In the genomic region with DNA sequence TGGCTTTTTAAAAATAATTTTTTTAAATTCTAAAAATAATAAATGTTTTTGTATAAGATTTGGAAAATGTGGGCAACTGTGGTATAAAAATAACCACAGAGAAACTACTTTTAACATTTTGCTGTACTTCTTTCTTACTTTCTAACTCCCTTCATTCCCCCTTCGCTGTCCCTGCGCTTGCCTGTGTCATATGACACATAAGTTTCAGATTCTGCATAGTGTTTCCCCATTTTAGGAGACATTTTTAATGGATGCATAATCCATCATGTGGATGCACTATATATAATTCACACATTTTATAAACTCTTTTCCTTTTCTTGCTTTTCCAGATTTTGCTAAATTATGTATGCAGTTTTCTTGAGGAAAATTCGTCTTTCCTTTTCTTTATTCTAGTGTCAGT, we compare ENCODE assay signal across 11 cellular contexts. TPM values are rescaled to one million over a fixed set of nuclear protein-coding genes. Genes with fewer than 3 reads are reported as not detected.
DNase-seq lines count a peak whose midpoint lies in the region; ATAC-seq and TF ChIP-seq lines count a peak whose summit lies in the region.
"Had no signal": no experiment of that assay in that cellular context is flagged by ENCODE, and none has a peak within 500 bp of the region (broad histone marks: within the 10 kb centered on the region; RNA-seq: fewer than 3 reads in every experiment).

No MANE protein-coding gene starts in this region.

- TF ChIP-seq CTCF in gastroesophageal sphincter (IDR thresholded peaks at IDR 0.05): no peak

- TF ChIP-seq POLR2A in gastroesophageal sphincter (IDR thresholded peaks at IDR 0.05): no peak

- H3K9me3 ChIP-seq in effector memory CD4-positive, alpha-beta T cell (ENCODE audit: control insufficient read depth, low read length): no peaks in the 10 kb centered on the region
- no peaks in the 10 kb centered on the region for H3K9me3 ChIP-seq in gastroesophageal sphincter
- H3K9me3 ChIP-seq: psoas muscle had no signal

- ATAC-seq in GM21360 (IDR thresholded peaks at IDR 0.05; ENCODE audit: unreplicated experiment) (peak; percentile 34), HG03097 (IDR thresholded peaks at IDR 0.05; ENCODE audit: low FRiP score, unreplicated experiment) (peak; percentile 24), gastroesophageal sphincter (no peak)
- ATAC-seq: psoas muscle had no signal

- no peak for TF ChIP-seq EP300 in gastroesophageal sphincter (IDR thresholded peaks at IDR 0.05)

- no peak overlapping the region for H3K27ac ChIP-seq in effector memory CD4-positive, alpha-beta T cell (ENCODE audit: insufficient read depth, low read length, poor library complexity, severe bottlenecking)
- no peak overlapping the region for H3K27ac ChIP-seq in gastroesophageal sphincter
- H3K27ac ChIP-seq: psoas muscle had no signal

- no peaks in the 10 kb centered on the region for H3K27me3 ChIP-seq in effector memory CD4-positive, alpha-beta T cell (replicated peaks; ENCODE audit: control insufficient read depth, insufficient read depth, low read length, poor library complexity, severe bottlenecking)
- H3K27me3 ChIP-seq in gastroesophageal sphincter: no peaks in the 10 kb centered on the region

- no peaks in the 10 kb centered on the region for H3K36me3 ChIP-seq in effector memory CD4-positive, alpha-beta T cell (ENCODE audit: control insufficient read depth, insufficient read depth, low read length)
- H3K36me3 ChIP-seq in gastroesophageal sphincter: peaks cover 0 to 9% of the 10 kb centered on the region in 2 donors

- 84 to 95% methylated on average over 3 of the region's 3 CpGs for WGBS in gastroesophageal sphincter (ENCODE audit: low coverage in 1 of 2), 2 donors

- H3K4me1 ChIP-seq in effector memory CD4-positive, alpha-beta T cell (ENCODE audit: control insufficient read depth, insufficient read depth, low read length, poor library complexity, severe bottlenecking): no peaks in the 10 kb centered on the region
- H3K4me1 ChIP-seq in gastroesophageal sphincter: peaks cover 0 to 5% (median 0%) of the 10 kb centered on the region in 3 donors
- H3K4me1 ChIP-seq: psoas muscle had no signal

- DNase-seq in ELR (ENCODE audit: low read depth) (peak; percentile 4), RPMI8226 (peak; percentile 58), C1 segment of cervical spinal cord (lab: John Stamatoyannopoulos, UW) (no peak), GM19238 (ENCODE audit: insufficient read length, low spot score) (no peak)
- no peak for DNase-seq in effector memory CD4-positive, alpha-beta T cell
- DNase-seq: kidney glomerular epithelial cell, NCI-H2081 treated with DMSO at 0.1 percent for 48 hours, psoas muscle had no signal

- no peak overlapping the region for H3K4me3 ChIP-seq in effector memory CD4-positive, alpha-beta T cell (ENCODE audit: insufficient read depth, low read depth, low read length, poor library complexity, severe bottlenecking)
- no peak overlapping the region for H3K4me3 ChIP-seq in gastroesophageal sphincter
- H3K4me3 ChIP-seq: psoas muscle had no signal

RNA-seq across cellular contexts. Expression of a gene that starts 16.3 kb away (rescaled TPM):
- total RNA-seq in gastroesophageal sphincter: 10 to 100 TPM in 1 of 4 donors, 1 to 10 TPM in 3; 6.1 to 10.1 (median 8.7) TPM

Comparison
In these comparisons a context has a peak if more than half of its experiments do, and no peak if none do; other contexts are left out.
1. DNase-seq: peak in ELR (single experiment) and RPMI8226 (single experiment); none in C1 segment of cervical spinal cord (0 of 14), GM19238 (single experiment) and effector memory CD4-positive, alpha-beta T cell (0 of 3).